Comparison of ENCODE assay signal across 1 cellular context in genomic region chr5:132927355-132927754, GRCh38.
TF ChIP-seq lines count a peak whose summit lies in the region.

No MANE protein-coding gene starts in this region.

TF ChIP-seq in K562, 482 proteins besides CTCF, POLR2A, EP300 and RAD21:
- TF ChIP-seq CHD7 (IDR thresholded peaks at IDR 0.05; ENCODE audit: low read depth, low read length) (no peak), ZNF583 (CRISPR knock-in tag; IDR thresholded peaks at IDR 0.05) (no peak), ZNF224 (CRISPR knock-in tag; IDR thresholded peaks at IDR 0.05) (no peak), ZNF280A (IDR thresholded peaks at IDR 0.05; ENCODE audit: low read depth, partially characterized antibody) (no peak), SIX5 (IDR thresholded peaks at IDR 0.05; ENCODE audit: borderline replicate concordance in 1 of 2, insufficient read depth in 1 of 2, low read depth in 1 of 2, low read length in 2 of 2) (no peak), POU5F1 (IDR thresholded peaks at IDR 0.05; ENCODE audit: borderline replicate concordance, low read depth, low read length, partially characterized antibody) (no peak), RUNX1 (IDR thresholded peaks at IDR 0.05; ENCODE audit: low read depth) (no peak), EWSR1 (IDR thresholded peaks at IDR 0.05; ENCODE audit: borderline replicate concordance, low read depth, partially characterized antibody) (no peak), CXXC5 (CRISPR knock-in tag; IDR thresholded peaks at IDR 0.05) (no peak), MAFK (IDR thresholded peaks at IDR 0.05; ENCODE audit: low read length) (no peak), HNRNPH1 (optimal IDR thresholded peaks at IDR 0.05; ENCODE audit: low read depth, low read length) (no peak), THRB (CRISPR knock-in tag; conservative IDR thresholded peaks at IDR 0.05) (no peak), GABPB1 (CRISPR knock-in tag; IDR thresholded peaks at IDR 0.05) (no peak), PML (IDR thresholded peaks at IDR 0.05; ENCODE audit: low read length) (no peak)
TF ChIP-seq in K562: peak in this region for 0.
